In the genomic region with DNA sequence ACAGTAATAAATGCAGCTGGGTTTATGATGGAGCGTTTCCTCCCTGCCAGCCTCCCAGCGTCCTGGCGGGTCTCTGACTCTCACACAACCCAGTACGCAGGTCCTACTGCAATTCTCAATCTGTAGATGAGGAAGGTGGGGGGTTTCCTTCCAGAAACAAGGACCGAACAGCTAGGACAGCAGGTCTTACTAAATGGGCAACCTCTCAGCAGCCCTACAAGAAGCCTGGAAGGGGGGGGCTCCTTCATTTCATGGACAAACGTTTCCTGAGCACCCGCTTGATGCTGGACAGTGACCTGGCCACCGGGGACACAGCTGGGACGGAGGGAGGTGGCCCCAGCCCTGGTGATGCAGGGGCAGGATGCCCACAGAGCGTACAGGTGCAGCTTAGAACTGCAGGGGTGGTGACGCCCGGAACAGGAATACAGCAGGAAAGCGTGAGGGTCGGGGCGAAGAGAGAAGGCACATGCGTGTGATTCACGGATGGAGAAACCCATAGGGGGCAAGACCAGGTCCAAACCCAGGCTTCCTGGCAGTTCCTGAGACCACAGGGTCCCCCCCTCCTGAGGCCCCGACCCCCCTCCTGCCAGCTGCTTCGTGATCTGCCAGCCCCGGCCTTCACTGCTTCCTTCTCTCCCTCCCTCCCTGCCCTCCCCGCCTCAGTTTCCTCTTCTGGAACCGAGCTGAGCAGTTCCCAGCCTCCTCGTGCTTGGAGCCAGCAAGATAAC, we compare ENCODE assay signal across 9 cellular contexts. TPM values are rescaled to one million over a fixed set of nuclear protein-coding genes. Genes with fewer than 3 reads are reported as not detected.
DNase-seq lines count a peak whose midpoint lies in the region; ATAC-seq and TF ChIP-seq lines count a peak whose summit lies in the region.
"Had no signal": no experiment of that assay in that cellular context is flagged by ENCODE, and none has a peak within 500 bp of the region (broad histone marks: within the 10 kb centered on the region; RNA-seq: fewer than 3 reads in every experiment).

No MANE protein-coding gene starts in this region.

- peak; percentile 31 for DNase-seq in activated CD4-positive, CD25-positive, alpha-beta regulatory T cell treated with anti-CD3 and anti-CD28 coated beads, Interleukin-2, amount 50 U/mL, for 72 hours
- no peak for DNase-seq in activated CD4-positive, CD25-positive, alpha-beta regulatory T cell (lab: John Stamatoyannopoulos, UW)
- peak; percentile 54 for DNase-seq in islet precursor cell
- DNase-seq in thoracic aorta (ENCODE audit: low spot score) = no peak
- no peak for DNase-seq in HT-29 (ENCODE audit: low spot score)
- no peak for DNase-seq in H4 (ENCODE audit: low spot score)
- DNase-seq in NCI-H2029 treated with DMSO at 0.1 percent for 48 hours (lab: John Stamatoyannopoulos, UW) = no peak
- DNase-seq: central memory CD4-positive, alpha-beta T cell had no signal

- peaks cover 9 to 16% of the 10 kb centered on the region in 2 donors for H3K4me1 ChIP-seq in thoracic aorta (ENCODE audit: control insufficient read depth in 1 of 2, low read depth in 2 of 2)

- H3K9me3 Mint-ChIP-seq in activated T-helper 17 cell treated with anti-CD3 and anti-CD28 coated beads, Interleukin-2, amount 50 U/mL, for 72 hours = no peaks in the 10 kb centered on the region

- H3K4me3 Mint-ChIP-seq in activated T-helper 17 cell treated with anti-CD3 and anti-CD28 coated beads, Interleukin-2, amount 50 U/mL, for 72 hours = peak overlapping the region; percentile 58

- no peaks in the 10 kb centered on the region for H3K36me3 ChIP-seq in thoracic aorta

- H3K4me3 ChIP-seq in thoracic aorta = peak overlapping the region; percentile 70

- no peaks in the 10 kb centered on the region for H3K9me3 ChIP-seq in thoracic aorta

- H3K36me3 Mint-ChIP-seq in activated T-helper 17 cell treated with anti-CD3 and anti-CD28 coated beads, Interleukin-2, amount 50 U/mL, for 72 hours (ENCODE audit: low read depth) = no peaks in the 10 kb centered on the region

- H3K27me3 ChIP-seq in thoracic aorta (replicated peaks; ENCODE audit: insufficient read depth) = peaks cover 7% of the 10 kb centered on the region

- H3K27ac ChIP-seq in thoracic aorta = no peak overlapping the region

- no peak overlapping the region for H3K27ac Mint-ChIP-seq in activated T-helper 17 cell treated with anti-CD3 and anti-CD28 coated beads, Interleukin-2, amount 50 U/mL, for 72 hours

- peaks cover 5% of the 10 kb centered on the region for H3K4me1 Mint-ChIP-seq in activated T-helper 17 cell treated with anti-CD3 and anti-CD28 coated beads, Interleukin-2, amount 50 U/mL, for 72 hours

- no peak for TF ChIP-seq CTCF in thoracic aorta (IDR thresholded peaks at IDR 0.05)

- H3K27me3 Mint-ChIP-seq in activated T-helper 17 cell treated with anti-CD3 and anti-CD28 coated beads, Interleukin-2, amount 50 U/mL, for 72 hours = peaks cover 6% of the 10 kb centered on the region

- ATAC-seq in activated T-helper 17 cell treated with anti-CD3 and anti-CD28 coated beads, Interleukin-2, amount 50 U/mL, for 72 hours (replicated peaks) = no peak
- ATAC-seq in thoracic aorta (ENCODE audit: insufficient number of reproducible peaks, low FRiP score, low read depth) = no peak

RNA-seq across cellular contexts. Expression of a gene that starts 0.7 kb away (rescaled TPM):
- under 1 TPM; 0.13 to 0.40 TPM for total RNA-seq in activated T-helper 17 cell treated with anti-CD3 and anti-CD28 coated beads, Interleukin-2, amount 50 U/mL, for 72 hours
- 1 to 10 TPM in 1 of 2 donors, under 1 TPM in 1; 0.54 to 1.6 TPM for total RNA-seq in thoracic aorta
- total RNA-seq in HT-29 (2014; rRNA removed; shearing (Covaris generic)) = 0.58 TPM in 1 of 2 replicates, not detected in the other
- total RNA-seq in H4 (2014; rRNA removed; shearing (Covaris generic)) = 0.78 and 0.93 TPM in 2 replicates

RNA-seq across cellular contexts. Expression of a gene that starts 51.2 kb away (rescaled TPM):
- under 1 TPM in 1 of 2 donors, not detected in 1; 0.26 TPM for total RNA-seq in activated T-helper 17 cell treated with anti-CD3 and anti-CD28 coated beads, Interleukin-2, amount 50 U/mL, for 72 hours
- total RNA-seq in thoracic aorta = 10 to 100 TPM; 17.2 to 18.8 TPM
- total RNA-seq in HT-29 (2014; rRNA removed; shearing (Covaris generic)) = 0.29 TPM in 1 of 2 replicates, not detected in the other
- total RNA-seq in H4 (2014; rRNA removed; shearing (Covaris generic)) = 1.4 and 2.0 TPM in 2 replicates

Comparison
In these comparisons a context has a peak if more than half of its experiments do, and no peak if none do; other contexts are left out.
1. DNase-seq: peak in activated CD4-positive, CD25-positive, alpha-beta regulatory T cell treated with anti-CD3 and anti-CD28 coated beads, Interleukin-2, amount 50 U/mL, for 72 hours (single experiment) and islet precursor cell (single experiment); none in activated CD4-positive, CD25-positive, alpha-beta regulatory T cell (0 of 4), thoracic aorta (single experiment), HT-29 (single experiment), H4 (single experiment) and NCI-H2029 treated with DMSO at 0.1 percent for 48 hours (single experiment).